ENCODE assay signal across 1 cellular context in genomic region chr14:25911831-25912230, GRCh38.
TF ChIP-seq lines count a peak whose summit lies in the region.

No MANE protein-coding gene starts in this region.

TF ChIP-seq in GM23338, 12 proteins besides CTCF, POLR2A, EP300 and RAD21:
- TF ChIP-seq, protein P1, sequence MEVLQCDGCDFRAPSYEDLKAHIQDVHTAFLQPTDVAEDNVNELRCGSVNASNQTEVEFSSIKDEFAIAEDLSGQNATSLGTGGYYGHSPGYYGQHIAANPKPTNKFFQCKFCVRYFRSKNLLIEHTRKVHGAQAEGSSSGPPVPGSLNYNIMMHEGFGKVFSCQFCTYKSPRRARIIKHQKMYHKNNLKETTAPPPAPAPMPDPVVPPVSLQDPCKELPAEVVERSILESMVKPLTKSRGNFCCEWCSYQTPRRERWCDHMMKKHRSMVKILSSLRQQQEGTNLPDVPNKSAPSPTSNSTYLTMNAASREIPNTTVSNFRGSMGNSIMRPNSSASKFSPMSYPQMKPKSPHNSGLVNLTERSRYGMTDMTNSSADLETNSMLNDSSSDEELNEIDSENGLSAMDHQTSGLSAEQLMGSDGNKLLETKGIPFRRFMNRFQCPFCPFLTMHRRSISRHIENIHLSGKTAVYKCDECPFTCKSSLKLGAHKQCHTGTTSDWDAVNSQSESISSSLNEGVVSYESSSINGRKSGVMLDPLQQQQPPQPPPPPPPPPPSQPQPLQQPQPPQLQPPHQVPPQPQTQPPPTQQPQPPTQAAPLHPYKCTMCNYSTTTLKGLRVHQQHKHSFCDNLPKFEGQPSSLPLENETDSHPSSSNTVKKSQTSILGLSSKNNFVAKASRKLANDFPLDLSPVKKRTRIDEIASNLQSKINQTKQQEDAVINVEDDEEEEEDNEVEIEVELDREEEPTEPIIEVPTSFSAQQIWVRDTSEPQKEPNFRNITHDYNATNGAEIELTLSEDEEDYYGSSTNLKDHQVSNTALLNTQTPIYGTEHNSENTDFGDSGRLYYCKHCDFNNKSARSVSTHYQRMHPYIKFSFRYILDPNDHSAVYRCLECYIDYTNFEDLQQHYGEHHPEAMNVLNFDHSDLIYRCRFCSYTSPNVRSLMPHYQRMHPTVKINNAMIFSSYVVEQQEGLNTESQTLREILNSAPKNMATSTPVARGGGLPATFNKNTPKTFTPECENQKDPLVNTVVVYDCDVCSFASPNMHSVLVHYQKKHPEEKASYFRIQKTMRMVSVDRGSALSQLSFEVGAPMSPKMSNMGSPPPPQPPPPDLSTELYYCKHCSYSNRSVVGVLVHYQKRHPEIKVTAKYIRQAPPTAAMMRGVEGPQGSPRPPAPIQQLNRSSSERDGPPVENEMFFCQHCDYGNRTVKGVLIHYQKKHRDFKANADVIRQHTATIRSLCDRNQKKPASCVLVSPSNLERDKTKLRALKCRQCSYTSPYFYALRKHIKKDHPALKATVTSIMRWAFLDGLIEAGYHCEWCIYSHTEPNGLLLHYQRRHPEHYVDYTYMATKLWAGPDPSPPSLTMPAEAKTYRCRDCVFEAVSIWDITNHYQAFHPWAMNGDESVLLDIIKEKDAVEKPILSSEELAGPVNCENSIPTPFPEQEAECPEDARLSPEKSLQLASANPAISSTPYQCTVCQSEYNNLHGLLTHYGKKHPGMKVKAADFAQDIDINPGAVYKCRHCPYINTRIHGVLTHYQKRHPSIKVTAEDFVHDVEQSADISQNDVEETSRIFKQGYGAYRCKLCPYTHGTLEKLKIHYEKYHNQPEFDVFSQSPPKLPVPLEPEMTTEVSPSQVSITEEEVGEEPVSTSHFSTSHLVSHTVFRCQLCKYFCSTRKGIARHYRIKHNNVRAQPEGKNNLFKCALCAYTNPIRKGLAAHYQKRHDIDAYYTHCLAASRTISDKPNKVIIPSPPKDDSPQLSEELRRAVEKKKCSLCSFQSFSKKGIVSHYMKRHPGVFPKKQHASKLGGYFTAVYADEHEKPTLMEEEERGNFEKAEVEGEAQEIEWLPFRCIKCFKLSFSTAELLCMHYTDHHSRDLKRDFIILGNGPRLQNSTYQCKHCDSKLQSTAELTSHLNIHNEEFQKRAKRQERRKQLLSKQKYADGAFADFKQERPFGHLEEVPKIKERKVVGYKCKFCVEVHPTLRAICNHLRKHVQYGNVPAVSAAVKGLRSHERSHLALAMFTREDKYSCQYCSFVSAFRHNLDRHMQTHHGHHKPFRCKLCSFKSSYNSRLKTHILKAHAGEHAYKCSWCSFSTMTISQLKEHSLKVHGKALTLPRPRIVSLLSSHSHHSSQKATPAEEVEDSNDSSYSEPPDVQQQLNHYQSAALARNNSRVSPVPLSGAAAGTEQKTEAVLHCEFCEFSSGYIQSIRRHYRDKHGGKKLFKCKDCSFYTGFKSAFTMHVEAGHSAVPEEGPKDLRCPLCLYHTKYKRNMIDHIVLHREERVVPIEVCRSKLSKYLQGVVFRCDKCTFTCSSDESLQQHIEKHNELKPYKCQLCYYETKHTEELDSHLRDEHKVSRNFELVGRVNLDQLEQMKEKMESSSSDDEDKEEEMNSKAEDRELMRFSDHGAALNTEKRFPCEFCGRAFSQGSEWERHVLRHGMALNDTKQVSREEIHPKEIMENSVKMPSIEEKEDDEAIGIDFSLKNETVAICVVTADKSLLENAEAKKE (CRISPR knock-in tag; IDR thresholded peaks at IDR 0.05): no peak
TF ChIP-seq in GM23338: peak in this region for 0.
